8 cellular contexts compared by ENCODE assay signal in the genomic region with DNA sequence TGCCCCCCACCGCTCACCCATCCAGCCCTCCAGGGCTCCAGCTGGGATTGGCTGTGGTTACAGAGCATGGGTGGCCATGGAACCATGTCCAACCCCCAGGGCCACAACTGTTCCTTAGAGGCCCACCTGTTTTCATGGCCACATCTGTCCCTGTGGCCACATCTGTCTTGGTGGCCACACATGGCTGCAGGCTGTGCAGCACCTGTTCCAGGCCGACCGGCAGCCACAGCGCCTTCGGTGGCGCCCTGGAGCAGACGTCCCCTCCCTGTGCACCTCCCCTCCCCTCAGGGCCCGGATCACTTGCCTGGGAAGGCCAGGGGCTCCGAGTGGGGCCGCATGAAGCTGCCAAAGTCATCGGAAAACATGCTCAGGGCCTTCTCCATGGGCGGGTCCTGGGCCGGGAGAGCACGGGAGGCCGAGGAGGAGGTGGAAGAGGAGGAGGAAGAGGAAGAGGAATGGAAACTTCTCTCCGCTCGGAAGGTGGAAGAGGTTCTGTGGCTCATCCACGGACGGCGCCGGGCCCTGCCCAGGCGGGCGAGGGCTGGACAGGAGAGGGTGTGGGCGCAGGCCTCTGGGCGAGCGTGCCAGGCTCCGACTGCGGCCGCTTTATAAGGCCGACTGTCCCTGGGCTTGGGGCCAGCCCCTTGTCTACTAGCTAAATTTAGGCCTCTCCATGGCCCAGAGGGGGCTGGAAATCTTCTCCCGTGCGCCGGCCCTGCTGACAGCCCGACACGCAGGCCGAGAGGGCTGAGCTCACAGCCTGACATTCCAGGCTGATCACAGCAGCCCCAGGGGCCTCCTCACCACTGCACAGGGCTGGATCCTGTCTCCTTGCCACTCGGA. TPM values are rescaled to one million over a fixed set of nuclear protein-coding genes. Genes with fewer than 3 reads are reported as not detected.
DNase-seq lines count a peak whose midpoint lies in the region; ATAC-seq, FAIRE-seq and TF ChIP-seq lines count a peak whose summit lies in the region.

Gene HSPB7, minus strand, starts transcription at position 583 of the 843 bp plus-strand sequence. Its CDS starts 80 bp downstream, at position 503.

- peaks cover 55% of the 10 kb centered on the region for H3K4me1 ChIP-seq in SJCRH30
- H3K4me1 ChIP-seq in parathyroid adenoma = peaks cover 44% of the 10 kb centered on the region

- H3K9me3 ChIP-seq in SJCRH30 (replicated peaks) (no peaks in the 10 kb centered on the region), parathyroid adenoma (ENCODE audit: control insufficient read depth, low read length) (no peaks in the 10 kb centered on the region)

- H3K4me2 ChIP-seq in parathyroid adenoma (ENCODE audit: low read length) = peak within 1 kb of the TSS; percentile 24

- peak within 1 kb of the TSS; percentile 28 for H3K9ac ChIP-seq in parathyroid adenoma

- DNase-seq in C1 segment of cervical spinal cord (lab: John Stamatoyannopoulos, UW) = peak in 11 of 14 donors; percentile 7 to 95 (median 33)
- peak; percentile 98 to 99 for DNase-seq in SJCRH30
- DNase-seq in head of caudate nucleus = peak in 34 of 42 donors; percentile 16 to 65 (median 34)
- DNase-seq in urothelium cell line (ENCODE audit: low spot score) = no peak
- DNase-seq in activated CD4-positive, alpha-beta T cell treated with anti-CD3 and anti-CD28 coated beads, Interleukin-2, amount 50 U/mL, for 48 hours = no peak
- no peak for DNase-seq in stimulated activated naive CD8-positive, alpha-beta T cell treated with anti-CD3 and anti-CD28 coated beads, Interleukin-15, Interleukin-2, amounts not matched to agents 100 U/mL and 50 U/mL, for 24 hours

- no peaks in the 10 kb centered on the region for H3K36me3 ChIP-seq in SJCRH30
- no peaks in the 10 kb centered on the region for H3K36me3 ChIP-seq in parathyroid adenoma (ENCODE audit: control insufficient read depth, insufficient read depth, low read length)

- H3K4me3 ChIP-seq in SJCRH30 = peak within 1 kb of the TSS; percentile 53
- H3K4me3 ChIP-seq in parathyroid adenoma (ENCODE audit: low read depth, low read length) = no peak within 1 kb of the TSS

- peak within 1 kb of the TSS; percentile 75 for H2AFZ ChIP-seq in parathyroid adenoma

- ATAC-seq in stimulated activated naive CD8-positive, alpha-beta T cell treated with anti-CD3 and anti-CD28 coated beads, Interleukin-15, Interleukin-2, amounts not matched to agents 100 U/mL and 50 U/mL, for 24 hours = no peak
- ATAC-seq in HG03039 (IDR thresholded peaks at IDR 0.05; ENCODE audit: unreplicated experiment) = no peak

- intact Hi-C loops in head of caudate nucleus (cut with DNase I) = no loop called here

- no peak for TF ChIP-seq CTCF in parathyroid adenoma (IDR thresholded peaks at IDR 0.05)

- H3K27me3 ChIP-seq in SJCRH30 (no peaks in the 10 kb centered on the region), parathyroid adenoma (ENCODE audit: control insufficient read depth, insufficient read depth, low read length) (no peaks in the 10 kb centered on the region)

- FAIRE-seq in urothelium cell line (lab: Jason Lieb, UNC) = no peak

- H3K27ac ChIP-seq in SJCRH30 (peak within 1 kb of the TSS; percentile 77), parathyroid adenoma (peak within 1 kb of the TSS; percentile 99)

- H3K79me2 ChIP-seq in parathyroid adenoma = no peaks in the 10 kb centered on the region

RNA-seq across cellular contexts. Expression of gene HSPB7, which starts in this region (rescaled TPM):
- total RNA-seq in SJCRH30 (2014; rRNA removed; shearing (Covaris generic)) = 81.4 and 83.9 TPM in 2 replicates

Comparison
In these comparisons a context has a peak if more than half of its experiments do, and no peak if none do; other contexts are left out.
1. DNase-seq: peak in C1 segment of cervical spinal cord (11 of 14), SJCRH30 (2 of 2) and head of caudate nucleus (34 of 42); none in urothelium cell line (single experiment), activated CD4-positive, alpha-beta T cell treated with anti-CD3 and anti-CD28 coated beads, Interleukin-2, amount 50 U/mL, for 48 hours (0 of 2) and stimulated activated naive CD8-positive, alpha-beta T cell treated with anti-CD3 and anti-CD28 coated beads, Interleukin-15, Interleukin-2, amounts not matched to agents 100 U/mL and 50 U/mL, for 24 hours (single experiment).